ENCODE assay signal across 1 cellular context in the genomic region with DNA sequence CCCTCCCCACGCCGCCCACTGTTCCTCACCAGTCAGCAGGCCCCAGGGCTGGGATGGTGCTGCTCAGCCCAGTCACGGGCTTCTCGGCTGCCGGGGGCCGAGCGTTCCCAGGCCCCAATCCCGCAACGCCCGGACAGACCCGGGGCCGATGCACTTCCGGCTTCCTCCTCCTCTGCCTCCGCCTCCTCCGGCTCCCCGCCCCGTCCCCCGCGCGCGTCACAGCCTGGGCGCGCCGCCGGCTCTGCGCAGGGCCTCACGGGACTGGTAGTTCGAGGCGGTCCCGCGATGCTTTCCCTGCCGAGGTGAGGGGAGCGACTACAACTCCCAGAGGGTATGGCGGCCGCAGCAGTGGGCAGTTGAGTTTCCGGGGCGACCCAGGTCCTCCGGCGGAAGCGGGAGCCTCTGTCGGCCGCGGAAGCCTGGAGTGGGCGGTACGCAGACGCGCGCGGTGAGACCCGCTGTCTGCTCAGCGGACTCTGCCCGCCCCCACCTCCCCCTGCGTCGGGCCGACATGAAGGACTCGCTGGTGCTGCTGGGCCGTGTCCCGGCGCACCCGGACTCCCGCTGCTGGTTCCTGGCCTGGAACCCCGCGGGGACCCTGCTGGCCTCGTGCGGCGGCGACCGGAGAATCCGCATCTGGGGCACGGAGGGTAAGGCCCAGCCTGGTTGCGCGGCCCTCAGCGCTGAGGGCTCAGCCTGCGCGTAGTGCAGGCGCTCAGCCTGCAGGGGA.
A peak's percentile ranks its signal among the peaks of the same experiment; 100 is the strongest.
TF ChIP-seq lines count a peak whose summit lies in the region.

A gene (plus strand): TSS at position 386 of the 730 bp plus-strand sequence. CDS start 126 bp downstream, at position 512.
A gene with protein sequence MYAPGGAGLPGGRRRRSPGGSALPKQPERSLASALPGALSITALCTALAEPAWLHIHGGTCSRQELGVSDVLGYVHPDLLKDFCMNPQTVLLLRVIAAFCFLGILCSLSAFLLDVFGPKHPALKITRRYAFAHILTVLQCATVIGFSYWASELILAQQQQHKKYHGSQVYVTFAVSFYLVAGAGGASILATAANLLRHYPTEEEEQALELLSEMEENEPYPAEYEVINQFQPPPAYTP (minus strand): TSS at position 158 of the 730 bp plus-strand sequence. CDS start 616 bp downstream, outside the sequence.

TF ChIP-seq in K562, 482 proteins besides CTCF, POLR2A, EP300 and RAD21 (continued from another document and continues in another):
- TF ChIP-seq, protein P1, sequence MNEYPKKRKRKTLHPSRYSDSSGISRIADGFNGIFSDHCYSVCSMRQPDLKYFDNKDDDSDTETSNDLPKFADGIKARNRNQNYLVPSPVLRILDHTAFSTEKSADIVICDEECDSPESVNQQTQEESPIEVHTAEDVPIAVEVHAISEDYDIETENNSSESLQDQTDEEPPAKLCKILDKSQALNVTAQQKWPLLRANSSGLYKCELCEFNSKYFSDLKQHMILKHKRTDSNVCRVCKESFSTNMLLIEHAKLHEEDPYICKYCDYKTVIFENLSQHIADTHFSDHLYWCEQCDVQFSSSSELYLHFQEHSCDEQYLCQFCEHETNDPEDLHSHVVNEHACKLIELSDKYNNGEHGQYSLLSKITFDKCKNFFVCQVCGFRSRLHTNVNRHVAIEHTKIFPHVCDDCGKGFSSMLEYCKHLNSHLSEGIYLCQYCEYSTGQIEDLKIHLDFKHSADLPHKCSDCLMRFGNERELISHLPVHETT (CRISPR knock-in tag; conservative IDR thresholded peaks at IDR 0.05 in 1 of 2, IDR thresholded peaks at IDR 0.05 in 1 of 2): peak in 1 of 2 experiments; percentile 89; a peak in 2 of 4 replicates
- TF ChIP-seq TAL1 (IDR thresholded peaks at IDR 0.05) (no peak), ZNF133 (CRISPR knock-in tag; IDR thresholded peaks at IDR 0.05) (no peak), MTA3 (IDR thresholded peaks at IDR 0.05; ENCODE audit: borderline replicate concordance) (peak; percentile 65), PML (IDR thresholded peaks at IDR 0.05; ENCODE audit: low read length) (0 out of 2 replicates have a peak, but pooled peaks have one; percentile 26), FOSL1 (tag; conservative IDR thresholded peaks at IDR 0.05) (peak; percentile 30), KDM5B (IDR thresholded peaks at IDR 0.05; ENCODE audit: insufficient replicate concordance, low read depth, low read length) (peak; percentile 87), ZNF507 (tag; conservative IDR thresholded peaks at IDR 0.05) (no peak), PHF20 (IDR thresholded peaks at IDR 0.05; ENCODE audit: partially characterized antibody) (peak; percentile 78), KAT7 (CRISPR knock-in tag; IDR thresholded peaks at IDR 0.05; ENCODE audit: borderline replicate concordance) (peak; percentile 68; the same call in 1 of the 2 replicates), ZFX (CRISPR knock-in tag; IDR thresholded peaks at IDR 0.05) (peak; percentile 93), ELF4 (CRISPR knock-in tag; IDR thresholded peaks at IDR 0.05) (0 out of 2 replicates have a peak, but pooled peaks have one; percentile 86), MEF2A (IDR thresholded peaks at IDR 0.05; ENCODE audit: control insufficient read depth, low read depth, low read length) (no peak), ZEB2 (IDR thresholded peaks at IDR 0.05) (no peak), POU5F1 (IDR thresholded peaks at IDR 0.05; ENCODE audit: borderline replicate concordance, low read depth, low read length, partially characterized antibody) (no peak), NFXL1 (CRISPR knock-in tag; IDR thresholded peaks at IDR 0.05) (no peak), IRF2 (CRISPR knock-in tag; IDR thresholded peaks at IDR 0.05) (no peak), FUS (optimal IDR thresholded peaks at IDR 0.05; ENCODE audit: low read depth, low read length) (peak; percentile 94), YY1 (IDR thresholded peaks at IDR 0.05; ENCODE audit: borderline replicate concordance in 1 of 3, control insufficient read depth in 1 of 3, extremely low read depth in 1 of 3, insufficient read depth in 3 of 3, insufficient read length in 1 of 3, insufficient replicate concordance in 2 of 3, low read depth in 1 of 3, low read length in 2 of 3) (peak; percentile 26 to 80 (median 73)), CBFB (CRISPR knock-in tag; IDR thresholded peaks at IDR 0.05) (no peak), ZNF561 (CRISPR knock-in tag; conservative IDR thresholded peaks at IDR 0.05) (no peak), KDM1A (IDR thresholded peaks at IDR 0.05) (no peak), NCOR1 (IDR thresholded peaks at IDR 0.05) (0 out of 2 replicates have a peak, but pooled peaks have one; percentile 4), SRSF1 (IDR thresholded peaks at IDR 0.05; ENCODE audit: low read depth, low read length) (no peak), EGR1 (conservative IDR thresholded peaks at IDR 0.05) (peak; percentile 93)
- TF ChIP-seq, protein P2, sequence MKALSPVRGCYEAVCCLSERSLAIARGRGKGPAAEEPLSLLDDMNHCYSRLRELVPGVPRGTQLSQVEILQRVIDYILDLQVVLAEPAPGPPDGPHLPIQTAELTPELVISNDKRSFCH (CRISPR knock-in tag; IDR thresholded peaks at IDR 0.05): no peak
- TF ChIP-seq, protein P2 (tag; IDR thresholded peaks at IDR 0.05): no peak; the same call in 1 of the 2 replicates
- TF ChIP-seq, protein P3, sequence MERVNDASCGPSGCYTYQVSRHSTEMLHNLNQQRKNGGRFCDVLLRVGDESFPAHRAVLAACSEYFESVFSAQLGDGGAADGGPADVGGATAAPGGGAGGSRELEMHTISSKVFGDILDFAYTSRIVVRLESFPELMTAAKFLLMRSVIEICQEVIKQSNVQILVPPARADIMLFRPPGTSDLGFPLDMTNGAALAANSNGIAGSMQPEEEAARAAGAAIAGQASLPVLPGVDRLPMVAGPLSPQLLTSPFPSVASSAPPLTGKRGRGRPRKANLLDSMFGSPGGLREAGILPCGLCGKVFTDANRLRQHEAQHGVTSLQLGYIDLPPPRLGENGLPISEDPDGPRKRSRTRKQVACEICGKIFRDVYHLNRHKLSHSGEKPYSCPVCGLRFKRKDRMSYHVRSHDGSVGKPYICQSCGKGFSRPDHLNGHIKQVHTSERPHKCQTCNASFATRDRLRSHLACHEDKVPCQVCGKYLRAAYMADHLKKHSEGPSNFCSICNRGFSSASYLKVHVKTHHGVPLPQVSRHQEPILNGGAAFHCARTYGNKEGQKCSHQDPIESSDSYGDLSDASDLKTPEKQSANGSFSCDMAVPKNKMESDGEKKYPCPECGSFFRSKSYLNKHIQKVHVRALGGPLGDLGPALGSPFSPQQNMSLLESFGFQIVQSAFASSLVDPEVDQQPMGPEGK (CRISPR knock-in tag; IDR thresholded peaks at IDR 0.05; ENCODE audit: borderline replicate concordance): no peak
- TF ChIP-seq, protein P4, sequence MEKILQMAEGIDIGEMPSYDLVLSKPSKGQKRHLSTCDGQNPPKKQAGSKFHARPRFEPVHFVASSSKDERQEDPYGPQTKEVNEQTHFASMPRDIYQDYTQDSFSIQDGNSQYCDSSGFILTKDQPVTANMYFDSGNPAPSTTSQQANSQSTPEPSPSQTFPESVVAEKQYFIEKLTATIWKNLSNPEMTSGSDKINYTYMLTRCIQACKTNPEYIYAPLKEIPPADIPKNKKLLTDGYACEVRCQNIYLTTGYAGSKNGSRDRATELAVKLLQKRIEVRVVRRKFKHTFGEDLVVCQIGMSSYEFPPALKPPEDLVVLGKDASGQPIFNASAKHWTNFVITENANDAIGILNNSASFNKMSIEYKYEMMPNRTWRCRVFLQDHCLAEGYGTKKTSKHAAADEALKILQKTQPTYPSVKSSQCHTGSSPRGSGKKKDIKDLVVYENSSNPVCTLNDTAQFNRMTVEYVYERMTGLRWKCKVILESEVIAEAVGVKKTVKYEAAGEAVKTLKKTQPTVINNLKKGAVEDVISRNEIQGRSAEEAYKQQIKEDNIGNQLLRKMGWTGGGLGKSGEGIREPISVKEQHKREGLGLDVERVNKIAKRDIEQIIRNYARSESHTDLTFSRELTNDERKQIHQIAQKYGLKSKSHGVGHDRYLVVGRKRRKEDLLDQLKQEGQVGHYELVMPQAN (IDR thresholded peaks at IDR 0.05; ENCODE audit: borderline replicate concordance): peak; percentile 92
- TF ChIP-seq, protein P5, sequence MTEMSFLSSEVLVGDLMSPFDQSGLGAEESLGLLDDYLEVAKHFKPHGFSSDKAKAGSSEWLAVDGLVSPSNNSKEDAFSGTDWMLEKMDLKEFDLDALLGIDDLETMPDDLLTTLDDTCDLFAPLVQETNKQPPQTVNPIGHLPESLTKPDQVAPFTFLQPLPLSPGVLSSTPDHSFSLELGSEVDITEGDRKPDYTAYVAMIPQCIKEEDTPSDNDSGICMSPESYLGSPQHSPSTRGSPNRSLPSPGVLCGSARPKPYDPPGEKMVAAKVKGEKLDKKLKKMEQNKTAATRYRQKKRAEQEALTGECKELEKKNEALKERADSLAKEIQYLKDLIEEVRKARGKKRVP (CRISPR knock-in tag; IDR thresholded peaks at IDR 0.05): 0 out of 2 replicates have a peak, but pooled peaks have one; percentile 28
- TF ChIP-seq, protein P6, sequence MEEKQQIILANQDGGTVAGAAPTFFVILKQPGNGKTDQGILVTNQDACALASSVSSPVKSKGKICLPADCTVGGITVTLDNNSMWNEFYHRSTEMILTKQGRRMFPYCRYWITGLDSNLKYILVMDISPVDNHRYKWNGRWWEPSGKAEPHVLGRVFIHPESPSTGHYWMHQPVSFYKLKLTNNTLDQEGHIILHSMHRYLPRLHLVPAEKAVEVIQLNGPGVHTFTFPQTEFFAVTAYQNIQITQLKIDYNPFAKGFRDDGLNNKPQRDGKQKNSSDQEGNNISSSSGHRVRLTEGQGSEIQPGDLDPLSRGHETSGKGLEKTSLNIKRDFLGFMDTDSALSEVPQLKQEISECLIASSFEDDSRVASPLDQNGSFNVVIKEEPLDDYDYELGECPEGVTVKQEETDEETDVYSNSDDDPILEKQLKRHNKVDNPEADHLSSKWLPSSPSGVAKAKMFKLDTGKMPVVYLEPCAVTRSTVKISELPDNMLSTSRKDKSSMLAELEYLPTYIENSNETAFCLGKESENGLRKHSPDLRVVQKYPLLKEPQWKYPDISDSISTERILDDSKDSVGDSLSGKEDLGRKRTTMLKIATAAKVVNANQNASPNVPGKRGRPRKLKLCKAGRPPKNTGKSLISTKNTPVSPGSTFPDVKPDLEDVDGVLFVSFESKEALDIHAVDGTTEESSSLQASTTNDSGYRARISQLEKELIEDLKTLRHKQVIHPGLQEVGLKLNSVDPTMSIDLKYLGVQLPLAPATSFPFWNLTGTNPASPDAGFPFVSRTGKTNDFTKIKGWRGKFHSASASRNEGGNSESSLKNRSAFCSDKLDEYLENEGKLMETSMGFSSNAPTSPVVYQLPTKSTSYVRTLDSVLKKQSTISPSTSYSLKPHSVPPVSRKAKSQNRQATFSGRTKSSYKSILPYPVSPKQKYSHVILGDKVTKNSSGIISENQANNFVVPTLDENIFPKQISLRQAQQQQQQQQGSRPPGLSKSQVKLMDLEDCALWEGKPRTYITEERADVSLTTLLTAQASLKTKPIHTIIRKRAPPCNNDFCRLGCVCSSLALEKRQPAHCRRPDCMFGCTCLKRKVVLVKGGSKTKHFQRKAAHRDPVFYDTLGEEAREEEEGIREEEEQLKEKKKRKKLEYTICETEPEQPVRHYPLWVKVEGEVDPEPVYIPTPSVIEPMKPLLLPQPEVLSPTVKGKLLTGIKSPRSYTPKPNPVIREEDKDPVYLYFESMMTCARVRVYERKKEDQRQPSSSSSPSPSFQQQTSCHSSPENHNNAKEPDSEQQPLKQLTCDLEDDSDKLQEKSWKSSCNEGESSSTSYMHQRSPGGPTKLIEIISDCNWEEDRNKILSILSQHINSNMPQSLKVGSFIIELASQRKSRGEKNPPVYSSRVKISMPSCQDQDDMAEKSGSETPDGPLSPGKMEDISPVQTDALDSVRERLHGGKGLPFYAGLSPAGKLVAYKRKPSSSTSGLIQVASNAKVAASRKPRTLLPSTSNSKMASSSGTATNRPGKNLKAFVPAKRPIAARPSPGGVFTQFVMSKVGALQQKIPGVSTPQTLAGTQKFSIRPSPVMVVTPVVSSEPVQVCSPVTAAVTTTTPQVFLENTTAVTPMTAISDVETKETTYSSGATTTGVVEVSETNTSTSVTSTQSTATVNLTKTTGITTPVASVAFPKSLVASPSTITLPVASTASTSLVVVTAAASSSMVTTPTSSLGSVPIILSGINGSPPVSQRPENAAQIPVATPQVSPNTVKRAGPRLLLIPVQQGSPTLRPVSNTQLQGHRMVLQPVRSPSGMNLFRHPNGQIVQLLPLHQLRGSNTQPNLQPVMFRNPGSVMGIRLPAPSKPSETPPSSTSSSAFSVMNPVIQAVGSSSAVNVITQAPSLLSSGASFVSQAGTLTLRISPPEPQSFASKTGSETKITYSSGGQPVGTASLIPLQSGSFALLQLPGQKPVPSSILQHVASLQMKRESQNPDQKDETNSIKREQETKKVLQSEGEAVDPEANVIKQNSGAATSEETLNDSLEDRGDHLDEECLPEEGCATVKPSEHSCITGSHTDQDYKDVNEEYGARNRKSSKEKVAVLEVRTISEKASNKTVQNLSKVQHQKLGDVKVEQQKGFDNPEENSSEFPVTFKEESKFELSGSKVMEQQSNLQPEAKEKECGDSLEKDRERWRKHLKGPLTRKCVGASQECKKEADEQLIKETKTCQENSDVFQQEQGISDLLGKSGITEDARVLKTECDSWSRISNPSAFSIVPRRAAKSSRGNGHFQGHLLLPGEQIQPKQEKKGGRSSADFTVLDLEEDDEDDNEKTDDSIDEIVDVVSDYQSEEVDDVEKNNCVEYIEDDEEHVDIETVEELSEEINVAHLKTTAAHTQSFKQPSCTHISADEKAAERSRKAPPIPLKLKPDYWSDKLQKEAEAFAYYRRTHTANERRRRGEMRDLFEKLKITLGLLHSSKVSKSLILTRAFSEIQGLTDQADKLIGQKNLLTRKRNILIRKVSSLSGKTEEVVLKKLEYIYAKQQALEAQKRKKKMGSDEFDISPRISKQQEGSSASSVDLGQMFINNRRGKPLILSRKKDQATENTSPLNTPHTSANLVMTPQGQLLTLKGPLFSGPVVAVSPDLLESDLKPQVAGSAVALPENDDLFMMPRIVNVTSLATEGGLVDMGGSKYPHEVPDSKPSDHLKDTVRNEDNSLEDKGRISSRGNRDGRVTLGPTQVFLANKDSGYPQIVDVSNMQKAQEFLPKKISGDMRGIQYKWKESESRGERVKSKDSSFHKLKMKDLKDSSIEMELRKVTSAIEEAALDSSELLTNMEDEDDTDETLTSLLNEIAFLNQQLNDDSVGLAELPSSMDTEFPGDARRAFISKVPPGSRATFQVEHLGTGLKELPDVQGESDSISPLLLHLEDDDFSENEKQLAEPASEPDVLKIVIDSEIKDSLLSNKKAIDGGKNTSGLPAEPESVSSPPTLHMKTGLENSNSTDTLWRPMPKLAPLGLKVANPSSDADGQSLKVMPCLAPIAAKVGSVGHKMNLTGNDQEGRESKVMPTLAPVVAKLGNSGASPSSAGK (IDR thresholded peaks at IDR 0.05): no peak
